ENCODE assay signal across 20 cellular contexts in the genomic region with DNA sequence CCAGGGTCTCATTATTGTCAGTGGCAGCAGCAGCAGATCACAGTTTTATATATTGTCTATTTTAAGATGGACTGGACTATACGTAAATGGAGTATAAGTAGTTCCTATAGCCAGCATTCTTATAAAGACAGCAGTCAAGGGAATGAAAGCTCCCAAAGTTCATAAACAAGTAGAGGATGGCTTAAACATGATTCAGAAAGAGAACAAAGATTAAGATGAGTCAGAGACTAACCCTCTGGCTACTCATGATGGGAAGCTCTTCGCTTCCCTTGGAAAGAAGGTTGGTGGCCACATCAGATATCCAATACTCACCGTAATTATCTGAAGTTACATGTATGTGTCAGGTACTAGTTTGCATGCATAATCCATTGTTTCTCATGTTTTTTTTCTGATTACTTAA.
DNase-seq lines count a peak whose midpoint lies in the region; ATAC-seq, FAIRE-seq and TF ChIP-seq lines count a peak whose summit lies in the region.
"Had no signal": no experiment of that assay in that cellular context is flagged by ENCODE, and none has a peak within 500 bp of the region (broad histone marks: within the 10 kb centered on the region; RNA-seq: fewer than 3 reads in every experiment).

No MANE protein-coding gene starts in this region.

- no peak for TF ChIP-seq CTCF in astrocyte (IDR thresholded peaks at IDR 0.05; ENCODE audit: insufficient read depth, low read depth, low read length)
- no peak for TF ChIP-seq CTCF in foreskin keratinocyte (conservative IDR thresholded peaks at IDR 0.05)

- FAIRE-seq in astrocyte (lab: Jason Lieb, UNC), result peak; percentile 95

- H3K27ac ChIP-seq in astrocyte (ENCODE audit: low read depth, low read length) (peak overlapping the region; percentile 82), foreskin keratinocyte (peak overlapping the region; percentile 78)
- H3K27ac ChIP-seq: adrenal gland, hepatocyte, sigmoid colon, stomach had no signal

- H3K79me2 ChIP-seq in astrocyte (ENCODE audit: insufficient read depth, low read length), result no peaks in the 10 kb centered on the region
- H3K79me2 ChIP-seq: hepatocyte had no signal

- H3K27me3 ChIP-seq in astrocyte (ENCODE audit: insufficient read depth, low read length) (no peaks in the 10 kb centered on the region), foreskin keratinocyte (no peaks in the 10 kb centered on the region)
- H3K27me3 ChIP-seq: adrenal gland, hepatocyte, sigmoid colon, stomach had no signal

- H4K20me1 ChIP-seq in astrocyte (ENCODE audit: insufficient read depth, low read length), result no peaks in the 10 kb centered on the region

- H3K9me3 ChIP-seq in astrocyte (ENCODE audit: insufficient read depth, low read depth, low read length), result no peaks in the 10 kb centered on the region
- H3K9me3 ChIP-seq: adrenal gland, sigmoid colon, stomach had no signal

- no peak overlapping the region for H3K4me3 ChIP-seq in astrocyte (ENCODE audit: insufficient read depth, low read depth, low read length)
- H3K4me3 ChIP-seq: adrenal gland, hepatocyte, sigmoid colon, stomach had no signal

- H3K27ac Mint-ChIP-seq in astrocyte (ENCODE audit: unreplicated experiment), result peak overlapping the region; percentile 21
- H3K27ac Mint-ChIP-seq in activated naive CD4-positive, alpha-beta T cell treated with anti-CD3 and anti-CD28 coated beads, Interleukin-2, amount 10 ng/mL, durations not matched to agents 7 days and 5 days, result no peak overlapping the region
- H3K27ac Mint-ChIP-seq: activated CD4-positive, alpha-beta T cell treated with anti-CD3 and anti-CD28 coated beads for 36 hours had no signal

- H3K4me1 Mint-ChIP-seq in astrocyte (ENCODE audit: low read depth, unreplicated experiment), result peaks cover 15% of the 10 kb centered on the region
- H3K4me1 Mint-ChIP-seq in activated naive CD4-positive, alpha-beta T cell treated with anti-CD3 and anti-CD28 coated beads, Interleukin-2, amount 10 ng/mL, durations not matched to agents 7 days and 5 days, result no peaks in the 10 kb centered on the region
- H3K4me1 Mint-ChIP-seq: activated CD4-positive, alpha-beta T cell treated with anti-CD3 and anti-CD28 coated beads for 36 hours; neural crest cell had no signal

- no peaks in the 10 kb centered on the region for H3K36me3 Mint-ChIP-seq in astrocyte (ENCODE audit: low read depth, unreplicated experiment)
- no peaks in the 10 kb centered on the region for H3K36me3 Mint-ChIP-seq in activated naive CD4-positive, alpha-beta T cell treated with anti-CD3 and anti-CD28 coated beads, Interleukin-2, amount 10 ng/mL, durations not matched to agents 7 days and 5 days

- peak; percentile 98 for ATAC-seq in foreskin keratinocyte
- ATAC-seq: activated CD4-positive, alpha-beta T cell treated with anti-CD3 and anti-CD28 coated beads for 36 hours; activated T-cell treated with anti-CD3 and anti-CD28 coated beads, Interleukin-2, amount 50 U/mL, for 4 hours; HCT116; left ventricle myocardium superior had no signal

- H3K4me3 Mint-ChIP-seq in astrocyte (ENCODE audit: unreplicated experiment), result no peak overlapping the region
- H3K4me3 Mint-ChIP-seq in activated naive CD4-positive, alpha-beta T cell treated with anti-CD3 and anti-CD28 coated beads, Interleukin-2, amount 10 ng/mL, durations not matched to agents 7 days and 5 days, result no peak overlapping the region
- H3K4me3 Mint-ChIP-seq: activated CD4-positive, alpha-beta T cell treated with anti-CD3 and anti-CD28 coated beads for 36 hours; activated T-cell treated with anti-CD3 and anti-CD28 coated beads, Interleukin-2, amount 50 U/mL, for 4 hours; neural crest cell had no signal

- H3K36me3 ChIP-seq in astrocyte (ENCODE audit: insufficient read depth, low read length), result no peaks in the 10 kb centered on the region
- H3K36me3 ChIP-seq: adrenal gland, sigmoid colon, stomach had no signal

- peak overlapping the region; percentile 56 for H3K4me2 ChIP-seq in astrocyte (ENCODE audit: low read length)
- H3K4me2 ChIP-seq: hepatocyte had no signal

- peak overlapping the region; percentile 55 for H3K9ac ChIP-seq in astrocyte (ENCODE audit: low read length)

- DNase-seq in HS-5 (ENCODE audit: low read depth) (peak; percentile 77), astrocyte (ENCODE audit: low read depth) (peak; percentile 87), foreskin keratinocyte (peak; percentile 80 to 92), NCI-H1930 (lab: John Stamatoyannopoulos, UW) (no peak), NCI-H510A treated with DMSO at 0.1 percent for 48 hours (lab: John Stamatoyannopoulos, UW) (no peak), COR-L47 (lab: John Stamatoyannopoulos, UW) (no peak)
- DNase-seq in activated naive CD4-positive, alpha-beta T cell treated with anti-CD3 and anti-CD28 coated beads, Interleukin-2, amount 10 ng/mL, durations not matched to agents 7 days and 5 days, result no peak
- DNase-seq: activated CD4-positive, alpha-beta T cell treated with anti-CD3 and anti-CD28 coated beads for 36 hours; activated T-cell treated with anti-CD3 and anti-CD28 coated beads, Interleukin-2, amount 50 U/mL, for 4 hours; adrenal gland; effector CD4-positive, alpha-beta T cell; left ventricle myocardium superior; NCI-H1048; NCI-H345; sigmoid colon; stomach; T-helper 2 cell had no signal

- H2AFZ ChIP-seq in astrocyte (ENCODE audit: low read depth, low read length), result peak overlapping the region; percentile 57
- H2AFZ ChIP-seq: hepatocyte had no signal

- H3K27me3 Mint-ChIP-seq in astrocyte (ENCODE audit: low read depth, unreplicated experiment), result peaks cover 3% of the 10 kb centered on the region
- H3K27me3 Mint-ChIP-seq in activated naive CD4-positive, alpha-beta T cell treated with anti-CD3 and anti-CD28 coated beads, Interleukin-2, amount 10 ng/mL, durations not matched to agents 7 days and 5 days, result no peaks in the 10 kb centered on the region

- H3K9me3 Mint-ChIP-seq in astrocyte (ENCODE audit: unreplicated experiment), result peaks cover 5% of the 10 kb centered on the region
- H3K9me3 Mint-ChIP-seq in activated naive CD4-positive, alpha-beta T cell treated with anti-CD3 and anti-CD28 coated beads, Interleukin-2, amount 10 ng/mL, durations not matched to agents 7 days and 5 days, result no peaks in the 10 kb centered on the region
- H3K9me3 Mint-ChIP-seq: neural crest cell had no signal

- H3K4me1 ChIP-seq in astrocyte (ENCODE audit: insufficient read depth, low read length) (peaks cover 7% of the 10 kb centered on the region), foreskin keratinocyte (peaks cover 17% of the 10 kb centered on the region)
- H3K4me1 ChIP-seq: adrenal gland, sigmoid colon, stomach had no signal

- CTCF ChIA-PET in activated naive CD4-positive, alpha-beta T cell treated with anti-CD3 and anti-CD28 coated beads, Interleukin-2, amount 10 ng/mL, durations not matched to agents 7 days and 5 days (lab: Charles Lee), result interaction anchor here (0.6 kb wide), 1 partner anchor 22 kb away, joined by 3 read pairs; no protein-coding TSS in a partner anchor

Comparison
In these comparisons a context has a peak if more than half of its experiments do, and no peak if none do; other contexts are left out.
1. DNase-seq: peak in HS-5 (single experiment), astrocyte (single experiment) and foreskin keratinocyte (2 of 2); none in NCI-H1930 (0 of 2), NCI-H510A treated with DMSO at 0.1 percent for 48 hours (single experiment), activated naive CD4-positive, alpha-beta T cell treated with anti-CD3 and anti-CD28 coated beads, Interleukin-2, amount 10 ng/mL, durations not matched to agents 7 days and 5 days (single experiment) and COR-L47 (single experiment).